In the genomic region with DNA sequence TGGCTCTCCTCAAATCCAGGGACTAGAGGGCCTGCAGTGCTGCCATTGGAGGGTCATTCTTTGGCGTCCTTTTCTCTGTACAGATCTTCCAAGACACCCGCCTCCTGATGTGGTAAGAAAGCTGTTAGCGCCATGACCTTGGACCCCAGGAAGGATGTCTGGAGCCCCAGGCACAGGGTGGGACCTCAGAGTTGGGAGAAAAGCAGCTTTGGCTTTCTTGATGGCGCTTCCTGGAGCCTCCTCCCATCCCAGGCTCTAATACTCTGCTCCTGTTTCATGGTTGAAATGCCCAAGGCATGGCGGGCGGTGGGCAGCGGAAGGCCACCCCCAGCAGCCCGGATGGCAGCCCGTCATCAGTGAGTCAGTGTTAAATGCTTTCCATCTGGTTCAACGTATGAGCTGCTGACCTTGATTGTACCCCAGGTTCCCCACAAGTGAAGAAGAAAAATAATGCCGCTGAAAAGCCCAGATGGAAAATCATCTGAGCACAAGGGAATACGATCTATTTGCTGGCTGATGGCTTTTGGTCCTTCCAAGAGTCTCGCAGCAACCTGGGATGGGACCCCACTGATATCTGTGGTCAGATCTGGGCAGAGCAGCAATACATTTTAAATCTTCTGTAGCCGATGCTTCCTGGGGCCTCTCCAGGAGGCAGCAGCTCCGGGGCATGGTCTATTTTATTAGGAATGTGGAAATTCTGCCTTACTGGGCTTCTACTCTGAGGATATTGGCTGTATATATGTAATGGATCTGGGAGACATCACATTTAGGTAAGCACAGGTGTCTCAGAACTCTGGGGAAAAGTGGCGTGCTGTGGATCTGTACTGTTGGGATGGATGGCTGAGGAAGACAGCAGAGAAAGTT, we compare ENCODE assay signal across 28 cellular contexts.
"Had no signal": no experiment of that assay in that cellular context is flagged by ENCODE, and none has a peak within 500 bp of the region (broad histone marks: within the 10 kb centered on the region; RNA-seq: fewer than 3 reads in every experiment).

No MANE protein-coding gene starts in this region.

- H3K4me3 ChIP-seq: adrenal gland, body of pancreas, colonic mucosa, dorsolateral prefrontal cortex, gastrocnemius medialis, lower lobe of right lung, pancreas, psoas muscle, thyroid gland, upper lobe of right lung had no signal

- H3K36me3 ChIP-seq: adrenal gland, colonic mucosa had no signal

- H3K4me3 Mint-ChIP-seq: activated naive CD8-positive, alpha-beta T cell; activated T-cell treated with anti-CD3 and anti-CD28 coated beads, Interleukin-2, amount 50 U/mL, for 72 hours; nephron progenitor cell had no signal

- H3K27me3 Mint-ChIP-seq: activated naive CD8-positive, alpha-beta T cell had no signal

- FAIRE-seq: kidney, pancreas had no signal

- H3K4me1 ChIP-seq: adrenal gland, colonic mucosa, gastrocnemius medialis, lower lobe of right lung, upper lobe of right lung had no signal

- H3K9me3 ChIP-seq: adrenal gland, body of pancreas, colonic mucosa, gastrocnemius medialis, lower lobe of right lung, pancreas, psoas muscle, thyroid gland, upper lobe of right lung had no signal

- H3K27me3 ChIP-seq: adrenal gland, body of pancreas, colonic mucosa, dorsolateral prefrontal cortex, gastrocnemius medialis, pancreas, thyroid gland, upper lobe of right lung had no signal

- DNase-seq: activated CD4-positive, alpha-beta T cell treated with anti-CD3 and anti-CD28 coated beads for 4 hours; activated CD4-positive, alpha-beta T cell treated with anti-CD3 and anti-CD28 coated beads, Interleukin-2, amount 50 U/mL, for 4 hours; activated effector memory CD4-positive, alpha-beta T cell treated with Interleukin-2 at 50 U/mL for 16 hours; activated naive CD4-positive, alpha-beta T cell treated with Interleukin-2 at 50 U/mL for 16 hours; activated T-cell treated with anti-CD3 and anti-CD28 coated beads for 4 hours; activated T-cell treated with anti-CD3 and anti-CD28 coated beads, Interleukin-2, amount 50 U/mL, for 72 hours; adrenal gland; aorta; cerebellar nuclear complex; colonic mucosa; dorsolateral prefrontal cortex; effector memory CD4-positive, alpha-beta T cell; erythroblast; gastrocnemius medialis; glutamatergic neuron; hippocampal formation; kidney; lower lobe of right lung; mesenchymal stem cell; nephron progenitor cell; stimulated activated CD4-positive, alpha-beta T cell treated with anti-CD3 and anti-CD28 coated beads, Interleukin-2, amount 100 ng/mL, for 48 hours; stimulated activated naive CD4-positive, alpha-beta T cell treated with Interleukin-2 at 50 U/mL for 16 hours; thyroid gland; upper lobe of right lung had no signal

- H3K27ac Mint-ChIP-seq: activated naive CD8-positive, alpha-beta T cell; activated T-cell treated with anti-CD3 and anti-CD28 coated beads, Interleukin-2, amount 50 U/mL, for 72 hours; nephron progenitor cell had no signal

- ATAC-seq: activated T-cell treated with anti-CD3 and anti-CD28 coated beads, Interleukin-2, amount 50 U/mL, for 72 hours; body of pancreas; lower lobe of right lung; pancreas; upper lobe of right lung had no signal

- H3K27ac ChIP-seq: adrenal gland, colonic mucosa, dorsolateral prefrontal cortex, gastrocnemius medialis, lower lobe of right lung, pancreas, psoas muscle, upper lobe of right lung had no signal
